8 cellular contexts compared by ENCODE assay signal in genomic region chr17:50149425-50150353, GRCh38. TPM values are rescaled to one million over a fixed set of nuclear protein-coding genes. Genes with fewer than 3 reads are reported as not detected.
DNase-seq lines count a peak whose midpoint lies in the region; ATAC-seq and TF ChIP-seq lines count a peak whose summit lies in the region.

No MANE protein-coding gene starts in this region.

- H3K36me3 ChIP-seq in BE2C (peaks cover 28% of the 10 kb centered on the region), SK-N-MC (ENCODE audit: insufficient read depth, low read length) (peaks cover 9% of the 10 kb centered on the region; the same call in 1 of the 2 replicates), iPS-15b (ENCODE audit: control insufficient read depth, insufficient read depth, low read length) (peaks cover 4% of the 10 kb centered on the region), skeletal muscle tissue (ENCODE audit: control insufficient read depth in 3 of 3, insufficient read depth in 3 of 3, low read length in 3 of 3) (peaks cover 0 to 7% (median 5%) of the 10 kb centered on the region in 3 donors)

- H3K9me3 ChIP-seq in BE2C (no peaks in the 10 kb centered on the region), SK-N-MC (ENCODE audit: low read depth, low read length) (no peaks in the 10 kb centered on the region), iPS-15b (ENCODE audit: control insufficient read depth, insufficient read depth, low read length) (no peaks in the 10 kb centered on the region), skeletal muscle tissue (ENCODE audit: control insufficient read depth in 3 of 3, low read length in 3 of 3) (no peaks in the 10 kb centered on the region)

- H3K4me3 ChIP-seq in BE2C (ENCODE audit: low read depth, low read length) (peak overlapping the region; percentile 92), HFF-Myc (replicated peaks; ENCODE audit: low read depth, low read length) (peak overlapping the region; percentile 87), SK-N-MC (peak overlapping the region; percentile 100), astrocyte of the spinal cord (ENCODE audit: low read depth, low read length) (peak overlapping the region; percentile 82), iPS-15b (ENCODE audit: low read depth, low read length) (peak overlapping the region; percentile 54), skeletal muscle tissue (ENCODE audit: low read length in 3 of 3) (peak overlapping the region; percentile 51 to 75 (median 69))

- peaks cover 17% of the 10 kb centered on the region for H3K4me1 ChIP-seq in BE2C
- H3K4me1 ChIP-seq in iPS-15b (ENCODE audit: control insufficient read depth, insufficient read depth, low read length): peaks cover 7% of the 10 kb centered on the region
- peaks cover 72 to 83% (median 75%) of the 10 kb centered on the region in 3 donors for H3K4me1 ChIP-seq in skeletal muscle tissue (ENCODE audit: control insufficient read depth in 3 of 3, insufficient read depth in 3 of 3, low read length in 3 of 3)

- H3K27ac ChIP-seq in SK-N-MC: peak overlapping the region; percentile 60; the same call in 1 of the 2 replicates
- peak overlapping the region; percentile 84 for H3K27ac ChIP-seq in skeletal muscle tissue (ENCODE audit: low read depth, low read length)

- ATAC-seq in HG02938 (IDR thresholded peaks at IDR 0.05; ENCODE audit: unreplicated experiment): no peak

- in situ Hi-C loops in astrocyte of the spinal cord (cut with HindIII; ENCODE audit: low sequenced_read_pairs): no loop called here

- H3K9ac ChIP-seq in SK-N-MC (ENCODE audit: insufficient read length): peak overlapping the region; percentile 91
- no peak overlapping the region for H3K9ac ChIP-seq in iPS-15b (ENCODE audit: low read depth, low read length)
- peak overlapping the region; percentile 57 to 87 (median 82) for H3K9ac ChIP-seq in skeletal muscle tissue (ENCODE audit: low read depth in 1 of 3, low read length in 3 of 3)

- H3K27me3 ChIP-seq in BE2C: no peaks in the 10 kb centered on the region
- peaks cover 3% of the 10 kb centered on the region for H3K27me3 ChIP-seq in iPS-15b (ENCODE audit: control insufficient read depth, insufficient read depth, low read length)
- no peaks in the 10 kb centered on the region for H3K27me3 ChIP-seq in skeletal muscle tissue (ENCODE audit: control insufficient read depth in 3 of 3, insufficient read depth in 3 of 3, low read length in 3 of 3)

- TF ChIP-seq CTCF in BE2C (IDR thresholded peaks at IDR 0.05; ENCODE audit: low read depth, low read length) (no peak), HFF-Myc (IDR thresholded peaks at IDR 0.05; ENCODE audit: low read depth, low read length, missing control alignments) (no peak), astrocyte of the spinal cord (IDR thresholded peaks at IDR 0.05; ENCODE audit: low read depth, low read length) (no peak)

- peak; percentile 61 for DNase-seq in BE2C
- DNase-seq in HFF-Myc (ENCODE audit: extremely low read depth, low read depth): no peak
- no peak for DNase-seq in SK-N-MC (ENCODE audit: low read depth, low spot score)
- no peak for DNase-seq in astrocyte of the spinal cord (ENCODE audit: low read depth, low spot score)
- no peak for DNase-seq in epidermal melanocyte (ENCODE audit: insufficient read length, low spot score)

RNA-seq across cellular contexts. Expression of gene PPP1R9B, which starts 0.8 kb away (rescaled TPM):
- 190 TPM for polyA plus RNA-seq in BE2C (2012; ENCODE audit: insufficient read depth, insufficient read length, low read depth)
- total RNA-seq in skeletal muscle tissue: 19.3 TPM

RNA-seq across cellular contexts. Expression of gene SGCA, which starts 16.1 kb away (rescaled TPM):
- polyA plus RNA-seq in BE2C (2012; ENCODE audit: insufficient read depth, insufficient read length, low read depth): 0.65 TPM
- 158 TPM for total RNA-seq in skeletal muscle tissue

RNA-seq across cellular contexts. Expression of gene SAMD14, which starts 19.7 kb away (rescaled TPM):
- polyA plus RNA-seq in BE2C (2012; ENCODE audit: insufficient read depth, insufficient read length, low read depth): 4.1 TPM
- total RNA-seq in skeletal muscle tissue: 1.0 TPM

RNA-seq across cellular contexts. Expression of gene COL1A1, which starts 51.7 kb away (rescaled TPM):
- 0.80 TPM for polyA plus RNA-seq in BE2C (2012; ENCODE audit: insufficient read depth, insufficient read length, low read depth)
- 3,450 TPM for total RNA-seq in skeletal muscle tissue

RNA-seq across cellular contexts. Expression of gene PDK2, which starts 54.5 kb away (rescaled TPM):
- polyA plus RNA-seq in BE2C (2012; ENCODE audit: insufficient read depth, insufficient read length, low read depth): 38.8 TPM
- total RNA-seq in skeletal muscle tissue: 18.8 TPM
